ENCODE assay signal across 8 cellular contexts in genomic region chr11:35272391-35272821, GRCh38.
DNase-seq lines count a peak whose midpoint lies in the region; ATAC-seq, FAIRE-seq and TF ChIP-seq lines count a peak whose summit lies in the region.

No MANE protein-coding gene starts in this region.

- H3K4me3 ChIP-seq in bronchial epithelial cell (ENCODE audit: low read depth, low read length): no peak overlapping the region
- H3K4me3 ChIP-seq in foreskin fibroblast (ENCODE audit: low read depth in 1 of 2, low read length in 2 of 2): no peak overlapping the region

- no peak for TF ChIP-seq CTCF in GM13977 (IDR thresholded peaks at IDR 0.05; ENCODE audit: extremely low read depth, insufficient read depth, missing control alignments)
- TF ChIP-seq CTCF in bronchial epithelial cell (IDR thresholded peaks at IDR 0.05; ENCODE audit: insufficient read depth, low read length, severe bottlenecking): no peak
- TF ChIP-seq CTCF in foreskin fibroblast (IDR thresholded peaks at IDR 0.05; ENCODE audit: low read depth, low read length): no peak

- in situ Hi-C loops in GM13977 (cut with MboI; ENCODE audit: low pct_unique_long_range_greater_than_20kb, low sequenced_read_pairs, unreplicated experiment): no loop called here

- peak; percentile 89 for ATAC-seq in HG02678 (IDR thresholded peaks at IDR 0.05; ENCODE audit: unreplicated experiment)

- H3K36me3 ChIP-seq in bronchial epithelial cell (ENCODE audit: control insufficient read depth, insufficient read depth, low read length): no peaks in the 10 kb centered on the region

- DNase-seq in GM13977 (ENCODE audit: low spot score): peak; percentile 56
- peak; percentile 72 for DNase-seq in SKM-1 treated with dmso at 0.1 percent for 144 hours (lab: John Stamatoyannopoulos, UW; ENCODE audit: unreplicated experiment)
- DNase-seq in bronchial epithelial cell (ENCODE audit: low read depth): no peak
- DNase-seq in NCI-H446 treated with DMSO at 0.1 percent for 48 hours (lab: John Stamatoyannopoulos, UW): no peak
- no peak for DNase-seq in NCI-H345 (lab: John Stamatoyannopoulos, UW)
- DNase-seq in NCI-H774 (lab: John Stamatoyannopoulos, UW): no peak
- no peak for DNase-seq in foreskin fibroblast

- no peaks in the 10 kb centered on the region for H3K27me3 ChIP-seq in bronchial epithelial cell (ENCODE audit: control insufficient read depth, insufficient read depth, low read length)

- peak; percentile 32 for FAIRE-seq in bronchial epithelial cell (lab: Jason Lieb, UNC)

Comparison
In these comparisons a context has a peak if more than half of its experiments do, and no peak if none do; other contexts are left out.
1. DNase-seq: peak in GM13977 (single experiment) and SKM-1 treated with dmso at 0.1 percent for 144 hours (single experiment); none in bronchial epithelial cell (single experiment), NCI-H446 treated with DMSO at 0.1 percent for 48 hours (single experiment), NCI-H345 (single experiment), NCI-H774 (single experiment) and foreskin fibroblast (0 of 2).